1 cellular context compared by ENCODE assay signal in the genomic region with DNA sequence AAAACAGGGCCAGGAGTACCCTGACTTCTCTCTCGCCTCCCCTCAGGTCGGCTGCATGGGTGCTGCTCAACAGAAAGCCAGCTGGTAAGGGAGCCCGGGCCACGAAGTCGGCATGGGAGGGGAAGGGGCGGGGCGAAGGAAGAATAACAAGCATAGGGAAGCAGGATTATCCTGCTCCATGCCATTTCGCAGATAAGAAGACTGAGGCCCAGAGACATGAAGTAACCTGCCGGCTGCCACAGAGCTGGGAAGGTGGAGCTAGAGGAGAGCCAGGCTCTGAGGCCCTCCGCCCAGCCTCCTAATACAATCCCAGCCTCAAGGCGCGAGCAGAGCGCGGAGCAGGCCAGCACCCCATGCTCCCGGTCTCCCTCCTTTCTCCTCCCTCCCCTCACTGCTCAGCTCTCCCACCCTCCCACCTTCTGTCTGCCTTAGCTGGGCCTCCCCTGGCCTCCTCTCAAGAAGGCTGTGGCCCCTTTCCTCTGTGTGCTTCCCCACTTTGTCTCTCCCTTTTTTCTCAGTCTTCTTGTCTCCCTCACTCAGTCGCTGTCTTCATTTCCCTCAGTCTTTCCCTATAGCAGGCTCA.
A peak's percentile ranks its signal among the peaks of the same experiment; 100 is the strongest.
TF ChIP-seq lines count a peak whose summit lies in the region.

No MANE protein-coding gene starts in this region.

TF ChIP-seq in HEK293, 187 proteins besides CTCF, POLR2A, EP300 and RAD21 (continued from another document):
- 0 out of 2 replicates have a peak, but pooled peaks have one; percentile 18 for TF ChIP-seq SP7 (tag by site-specific recombination; IDR thresholded peaks at IDR 0.05)
- TF ChIP-seq, protein P1, sequence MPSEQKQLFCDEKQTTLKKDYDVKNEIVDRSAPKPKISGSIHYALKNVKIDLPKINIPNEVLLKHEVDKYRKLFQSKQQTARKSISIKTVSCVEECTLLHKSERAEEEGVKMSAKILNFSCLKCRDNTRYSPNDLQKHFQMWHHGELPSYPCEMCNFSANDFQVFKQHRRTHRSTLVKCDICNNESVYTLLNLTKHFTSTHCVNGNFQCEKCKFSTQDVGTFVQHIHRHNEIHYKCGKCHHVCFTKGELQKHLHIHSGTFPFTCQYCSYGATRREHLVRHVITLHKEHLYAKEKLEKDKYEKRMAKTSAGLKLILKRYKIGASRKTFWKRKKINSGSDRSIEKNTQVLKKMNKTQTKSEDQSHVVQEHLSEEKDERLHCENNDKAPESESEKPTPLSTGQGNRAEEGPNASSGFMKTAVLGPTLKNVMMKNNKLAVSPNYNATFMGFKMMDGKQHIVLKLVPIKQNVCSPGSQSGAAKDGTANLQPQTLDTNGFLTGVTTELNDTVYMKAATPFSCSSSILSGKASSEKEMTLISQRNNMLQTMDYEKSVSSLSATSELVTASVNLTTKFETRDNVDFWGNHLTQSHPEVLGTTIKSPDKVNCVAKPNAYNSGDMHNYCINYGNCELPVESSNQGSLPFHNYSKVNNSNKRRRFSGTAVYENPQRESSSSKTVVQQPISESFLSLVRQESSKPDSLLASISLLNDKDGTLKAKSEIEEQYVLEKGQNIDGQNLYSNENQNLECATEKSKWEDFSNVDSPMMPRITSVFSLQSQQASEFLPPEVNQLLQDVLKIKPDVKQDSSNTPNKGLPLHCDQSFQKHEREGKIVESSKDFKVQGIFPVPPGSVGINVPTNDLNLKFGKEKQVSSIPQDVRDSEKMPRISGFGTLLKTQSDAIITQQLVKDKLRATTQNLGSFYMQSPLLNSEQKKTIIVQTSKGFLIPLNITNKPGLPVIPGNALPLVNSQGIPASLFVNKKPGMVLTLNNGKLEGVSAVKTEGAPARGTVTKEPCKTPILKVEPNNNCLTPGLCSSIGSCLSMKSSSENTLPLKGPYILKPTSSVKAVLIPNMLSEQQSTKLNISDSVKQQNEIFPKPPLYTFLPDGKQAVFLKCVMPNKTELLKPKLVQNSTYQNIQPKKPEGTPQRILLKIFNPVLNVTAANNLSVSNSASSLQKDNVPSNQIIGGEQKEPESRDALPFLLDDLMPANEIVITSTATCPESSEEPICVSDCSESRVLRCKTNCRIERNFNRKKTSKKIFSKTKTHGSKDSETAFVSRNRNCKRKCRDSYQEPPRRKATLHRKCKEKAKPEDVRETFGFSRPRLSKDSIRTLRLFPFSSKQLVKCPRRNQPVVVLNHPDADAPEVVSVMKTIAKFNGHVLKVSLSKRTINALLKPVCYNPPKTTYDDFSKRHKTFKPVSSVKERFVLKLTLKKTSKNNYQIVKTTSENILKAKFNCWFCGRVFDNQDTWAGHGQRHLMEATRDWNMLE (tag by site-specific recombination; conservative IDR thresholded peaks at IDR 0.05; ENCODE audit: low read depth), result no peak
- no peak for TF ChIP-seq OVOL3 (tag by site-specific recombination; IDR thresholded peaks at IDR 0.05)
- TF ChIP-seq ZNF214 (tag by site-specific recombination; IDR thresholded peaks at IDR 0.05; ENCODE audit: borderline replicate concordance), result no peak
- TF ChIP-seq ZNF792 (tag by site-specific recombination; IDR thresholded peaks at IDR 0.05), result no peak
- TF ChIP-seq ZBTB7A (tag by site-specific recombination; IDR thresholded peaks at IDR 0.05; ENCODE audit: low read depth), result no peak
- no peak for TF ChIP-seq ZNF433 (tag by site-specific recombination; IDR thresholded peaks at IDR 0.05; ENCODE audit: low read depth)
- no peak for TF ChIP-seq ZNF529 (tag by site-specific recombination; IDR thresholded peaks at IDR 0.05; ENCODE audit: insufficient replicate concordance)
- TF ChIP-seq ZNF16 (tag by site-specific recombination; IDR thresholded peaks at IDR 0.05; ENCODE audit: low read depth), result 0 out of 2 replicates have a peak, but pooled peaks have one; percentile 35
- TF ChIP-seq ZNF114 (tag by site-specific recombination; IDR thresholded peaks at IDR 0.05), result no peak
- TF ChIP-seq GLI4 (tag by site-specific recombination; IDR thresholded peaks at IDR 0.05), result no peak
- peak; percentile 77 for TF ChIP-seq ZNF341 (tag by site-specific recombination; IDR thresholded peaks at IDR 0.05; ENCODE audit: low read depth)
- no peak for TF ChIP-seq ZFP37 (tag by site-specific recombination; IDR thresholded peaks at IDR 0.05)
- TF ChIP-seq ZNF664 (tag by site-specific recombination; IDR thresholded peaks at IDR 0.05), result no peak
- no peak for TF ChIP-seq BCL11A (tag by site-specific recombination; IDR thresholded peaks at IDR 0.05; ENCODE audit: low read depth)
- peak; percentile 77 for TF ChIP-seq ZNF366 (tag by site-specific recombination; conservative IDR thresholded peaks at IDR 0.05)
- TF ChIP-seq KLF1 (tag by site-specific recombination; IDR thresholded peaks at IDR 0.05), result 0 out of 2 replicates have a peak, but pooled peaks have one; percentile 26
- TF ChIP-seq PRDM1 (tag by site-specific recombination; IDR thresholded peaks at IDR 0.05), result no peak; the same call in 1 of the 2 replicates
- TF ChIP-seq ZNF146 (tag by site-specific recombination; IDR thresholded peaks at IDR 0.05), result no peak
- TF ChIP-seq ZNF354C (tag by site-specific recombination; IDR thresholded peaks at IDR 0.05; ENCODE audit: borderline replicate concordance, low read depth), result no peak
- no peak for TF ChIP-seq KLF10 (tag by site-specific recombination; IDR thresholded peaks at IDR 0.05)
- TF ChIP-seq, protein P2, sequence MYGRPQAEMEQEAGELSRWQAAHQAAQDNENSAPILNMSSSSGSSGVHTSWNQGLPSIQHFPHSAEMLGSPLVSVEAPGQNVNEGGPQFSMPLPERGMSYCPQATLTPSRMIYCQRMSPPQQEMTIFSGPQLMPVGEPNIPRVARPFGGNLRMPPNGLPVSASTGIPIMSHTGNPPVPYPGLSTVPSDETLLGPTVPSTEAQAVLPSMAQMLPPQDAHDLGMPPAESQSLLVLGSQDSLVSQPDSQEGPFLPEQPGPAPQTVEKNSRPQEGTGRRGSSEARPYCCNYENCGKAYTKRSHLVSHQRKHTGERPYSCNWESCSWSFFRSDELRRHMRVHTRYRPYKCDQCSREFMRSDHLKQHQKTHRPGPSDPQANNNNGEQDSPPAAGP (tag by site-specific recombination; IDR thresholded peaks at IDR 0.05), result 0 out of 2 replicates have a peak, but pooled peaks have one; percentile 23
TF ChIP-seq in HEK293: peak in this region for 20.
